In the genomic region with DNA sequence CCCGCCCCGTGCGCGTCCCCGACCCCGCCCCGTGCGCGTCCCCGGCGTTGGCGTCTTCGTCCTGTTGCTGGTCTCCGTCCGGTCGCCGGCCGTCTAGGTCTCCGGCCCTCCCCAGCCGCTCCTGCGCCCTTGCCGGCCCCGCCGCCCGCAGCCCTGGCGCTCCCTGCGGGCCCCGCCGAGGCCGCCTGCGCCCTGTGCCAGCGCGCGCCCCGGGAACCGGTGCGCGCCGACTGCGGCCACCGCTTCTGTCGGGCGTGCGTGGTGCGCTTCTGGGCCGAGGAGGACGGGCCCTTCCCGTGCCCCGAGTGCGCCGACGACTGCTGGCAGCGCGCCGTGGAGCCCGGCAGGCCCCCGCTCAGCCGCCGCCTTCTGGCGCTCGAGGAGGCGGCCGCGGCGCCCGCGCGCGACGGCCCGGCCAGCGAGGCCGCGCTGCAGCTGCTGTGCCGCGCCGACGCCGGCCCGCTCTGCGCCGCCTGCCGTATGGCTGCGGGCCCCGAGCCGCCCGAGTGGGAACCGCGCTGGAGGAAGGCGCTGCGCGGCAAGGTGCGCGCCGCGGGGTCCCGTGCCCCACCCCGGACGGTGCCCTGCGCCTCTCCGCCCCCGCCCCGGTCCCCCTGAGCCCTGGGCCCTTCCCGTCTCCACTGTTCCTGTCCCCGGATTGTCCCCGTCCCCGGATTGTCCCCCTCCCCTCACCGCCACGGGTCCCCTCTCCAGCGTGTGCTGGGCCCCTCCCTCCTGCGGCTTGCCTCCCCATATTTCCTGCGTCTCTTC, we compare ENCODE assay signal across 8 cellular contexts. TPM values are rescaled to one million over a fixed set of nuclear protein-coding genes. Genes with fewer than 3 reads are reported as not detected.
A peak's percentile ranks its signal among the peaks of the same experiment; 100 is the strongest.
DNase-seq lines count a peak whose midpoint lies in the region; ATAC-seq and TF ChIP-seq lines count a peak whose summit lies in the region.

A gene (plus strand): TSS at position 47 of the 771 bp plus-strand sequence.

- no peaks in the 10 kb centered on the region for H3K9me3 Mint-ChIP-seq in stimulated activated naive CD8-positive, alpha-beta T cell treated with anti-CD3 and anti-CD28 coated beads, Interleukin-15, Interleukin-2, amounts not matched to agents 100 ng/mL and 50 ng/mL, for 24 hours

- H3K9ac ChIP-seq in ES-I3 (ENCODE audit: low read depth, low read length) (peak within 1 kb of the TSS; percentile 77), IMR-90 (ENCODE audit: low read depth, low read length) (peak within 1 kb of the TSS; percentile 89)

- H3K36me3 ChIP-seq in ES-I3 (ENCODE audit: insufficient read depth, low read length) = 0 out of 2 replicates have a peak, but pooled peaks cover 12% of the 10 kb centered on the region
- H3K36me3 ChIP-seq in IMR-90 (ENCODE audit: control insufficient read depth, insufficient read depth, low read length) = peaks cover 24% of the 10 kb centered on the region

- H3K4me1 Mint-ChIP-seq in stimulated activated naive CD8-positive, alpha-beta T cell treated with anti-CD3 and anti-CD28 coated beads, Interleukin-15, Interleukin-2, amounts not matched to agents 100 ng/mL and 50 ng/mL, for 24 hours (ENCODE audit: low read depth) = peaks cover 42% of the 10 kb centered on the region

- H3K27ac Mint-ChIP-seq in stimulated activated naive CD8-positive, alpha-beta T cell treated with anti-CD3 and anti-CD28 coated beads, Interleukin-15, Interleukin-2, amounts not matched to agents 100 ng/mL and 50 ng/mL, for 24 hours = peak within 1 kb of the TSS; percentile 99

- peak; percentile 18 for DNase-seq in IMR-90
- DNase-seq in activated CD4-positive, alpha-beta T cell treated with anti-CD3 and anti-CD28 coated beads, Interleukin-2, amount 50 U/mL, for 48 hours = peak; percentile 40 to 46
- DNase-seq in epithelial cell of esophagus (ENCODE audit: low read depth) = peak; percentile 24
- DNase-seq in myocyte (ENCODE audit: low read depth) = peak; percentile 32
- DNase-seq in amniotic stem cell (lab: John Stamatoyannopoulos, UW) = no peak

- H3K23ac ChIP-seq in IMR-90 (ENCODE audit: low read depth, low read length) = peak within 1 kb of the TSS; percentile 100

- POLR2A ChIA-PET in IMR-90 (lab: Charles Lee; ENCODE audit: unreplicated experiment) = interaction anchor here (0.6 kb wide), 1 partner anchor 323 kb away, joined by 22 read pairs; no protein-coding TSS in a partner anchor

- peak within 1 kb of the TSS; percentile 100 for H2BK5ac ChIP-seq in IMR-90 (ENCODE audit: low read depth, low read length, poor library complexity, severe bottlenecking)

- H3K27me3 ChIP-seq in IMR-90 (ENCODE audit: control insufficient read depth, insufficient read depth, low read length) = no peaks in the 10 kb centered on the region

- H2BK20ac ChIP-seq in IMR-90 (ENCODE audit: low read depth, low read length) = peak within 1 kb of the TSS; percentile 99

- H3K18ac ChIP-seq in IMR-90 (ENCODE audit: low read depth, low read length) = peak within 1 kb of the TSS; percentile 100

- H3K4me3 Mint-ChIP-seq in stimulated activated naive CD8-positive, alpha-beta T cell treated with anti-CD3 and anti-CD28 coated beads, Interleukin-15, Interleukin-2, amounts not matched to agents 100 ng/mL and 50 ng/mL, for 24 hours = peak within 1 kb of the TSS; percentile 95

- H4K5ac ChIP-seq in IMR-90 (ENCODE audit: low read depth, low read length) = peak within 1 kb of the TSS; percentile 98

- H3K4ac ChIP-seq in IMR-90 (ENCODE audit: low read depth, low read length) = peak within 1 kb of the TSS; percentile 99

- peak within 1 kb of the TSS; percentile 97 for H3K4me2 ChIP-seq in IMR-90 (ENCODE audit: low read depth, low read length)

- peak within 1 kb of the TSS; percentile 90 for H3K56ac ChIP-seq in IMR-90 (ENCODE audit: extremely low read depth, insufficient read depth, low read length)

- intact Hi-C loops in IMR-90 (cut with micrococcal nuclease) = no loop called here

- BruUV-seq in IMR-90 (replicated peaks; lab: Mats Ljungman, UMichigan) = no TSS peak

- peak within 1 kb of the TSS; percentile 97 for H3K27ac ChIP-seq in IMR-90 (ENCODE audit: insufficient read depth, low read length)

- H3K14ac ChIP-seq in IMR-90 (replicated peaks; ENCODE audit: low read depth, low read length) = peak within 1 kb of the TSS; percentile 99

- H3K4me3 ChIP-seq in IMR-90 (ENCODE audit: insufficient read depth, low read depth, low read length) = peak within 1 kb of the TSS; percentile 70
- H3K4me3 ChIP-seq in epithelial cell of esophagus (ENCODE audit: low read length) = peak within 1 kb of the TSS; percentile 81

- H4K91ac ChIP-seq in IMR-90 (ENCODE audit: insufficient read depth, low read depth, low read length) = peak within 1 kb of the TSS; percentile 99

- no peak for TF ChIP-seq CTCF in IMR-90 (conservative IDR thresholded peaks at IDR 0.05; ENCODE audit: low read depth, low read length)
- TF ChIP-seq CTCF in epithelial cell of esophagus (IDR thresholded peaks at IDR 0.05; ENCODE audit: insufficient read depth, low read depth, low read length, missing control alignments) = no peak

- peak within 1 kb of the TSS; percentile 56 for H2AK5ac ChIP-seq in IMR-90 (ENCODE audit: low read depth, low read length)

- H3K9me3 ChIP-seq in ES-I3 (ENCODE audit: control insufficient read depth, insufficient read depth, low read length) (no peaks in the 10 kb centered on the region), IMR-90 (ENCODE audit: control insufficient read depth, insufficient read depth, low read length) (no peaks in the 10 kb centered on the region)

- CTCF ChIA-PET in IMR-90 (lab: Yijun Ruan, JAX) = no interaction called here

- peak within 1 kb of the TSS; percentile 58; the same call in 1 of the 3 replicates for H2BK15ac ChIP-seq in IMR-90 (ENCODE audit: low read depth, low read length)

- TF ChIP-seq RAD21 in IMR-90 (IDR thresholded peaks at IDR 0.05; ENCODE audit: low read length) = no peak

- H2BK120ac ChIP-seq in IMR-90 (ENCODE audit: low read depth, low read length) = peak within 1 kb of the TSS; percentile 100

- dilution Hi-C loops in IMR-90 (cut with HindIII; ENCODE audit: low sequenced_read_pairs, unreplicated experiment) = no loop called here

- 1% methylated on average over 44 of the region's 112 CpGs; no CpG with 5 or more reads in 1 of the 2 experiments for WGBS in IMR-90 (ENCODE audit: extremely low coverage in 2 of 2, insufficient read length in 1 of 2), 2 experiments

- H2AFZ ChIP-seq in IMR-90 (replicated peaks; ENCODE audit: low read length, poor library complexity) = peak within 1 kb of the TSS; percentile 100

- peak; percentile 36 for ATAC-seq in GM21528 (IDR thresholded peaks at IDR 0.05; ENCODE audit: low FRiP score, unreplicated experiment)
- peak; percentile 86 for ATAC-seq in IMR-90 (ENCODE audit: low read depth)

- peaks cover 20% of the 10 kb centered on the region for H3K9me1 ChIP-seq in IMR-90 (ENCODE audit: insufficient read depth, low read length)

- H2AK9ac ChIP-seq in IMR-90 (replicated peaks; ENCODE audit: low read depth, low read length, poor library complexity) = peak within 1 kb of the TSS; percentile 96

- peak within 1 kb of the TSS; percentile 48 to 99 for H4K8ac ChIP-seq in IMR-90 (ENCODE audit: low read depth in 2 of 2, low read length in 2 of 2)

- peaks cover 5% of the 10 kb centered on the region for H4K20me1 ChIP-seq in IMR-90 (ENCODE audit: insufficient read depth, low read length)

- H3K4me1 ChIP-seq in ES-I3 (ENCODE audit: insufficient read depth, low read length) (peaks cover 7% of the 10 kb centered on the region; the same call in 1 of the 2 replicates), IMR-90 (ENCODE audit: control insufficient read depth, insufficient read depth, low read length) (peaks cover 18% of the 10 kb centered on the region)

- TF ChIP-seq POLR2A in IMR-90 (IDR thresholded peaks at IDR 0.05; ENCODE audit: low read depth, low read length) = no peak

- peaks cover 28 to 46% of the 10 kb centered on the region in 2 experiments for H3K79me1 ChIP-seq in IMR-90 (ENCODE audit: low read depth in 1 of 2, low read length in 2 of 2)

- H3K36me3 Mint-ChIP-seq in stimulated activated naive CD8-positive, alpha-beta T cell treated with anti-CD3 and anti-CD28 coated beads, Interleukin-15, Interleukin-2, amounts not matched to agents 100 ng/mL and 50 ng/mL, for 24 hours (ENCODE audit: low read depth) = peaks cover 23% of the 10 kb centered on the region

- no peaks in the 10 kb centered on the region for H3K27me3 Mint-ChIP-seq in stimulated activated naive CD8-positive, alpha-beta T cell treated with anti-CD3 and anti-CD28 coated beads, Interleukin-15, Interleukin-2, amounts not matched to agents 100 ng/mL and 50 ng/mL, for 24 hours

- in situ Hi-C loops in IMR-90 (cut with MboI; ENCODE audit: low sequenced_read_pairs) = no loop called here

TF ChIP-seq in IMR-90, 13 proteins besides CTCF, POLR2A, EP300 and RAD21 (continues in another document):
- TF ChIP-seq CEBPB (IDR thresholded peaks at IDR 0.05; ENCODE audit: low read depth, low read length) = no peak
- no peak for TF ChIP-seq RCOR1 (IDR thresholded peaks at IDR 0.05; ENCODE audit: insufficient replicate concordance, low read length)
- TF ChIP-seq MXI1 (IDR thresholded peaks at IDR 0.05; ENCODE audit: borderline replicate concordance, low read depth, low read length) = peak; percentile 17; the same call in 1 of the 2 replicates
- TF ChIP-seq SMC3 (IDR thresholded peaks at IDR 0.05; ENCODE audit: low read depth, low read length) = no peak
- peak; percentile 36; the same call in 1 of the 2 replicates for TF ChIP-seq MAZ (IDR thresholded peaks at IDR 0.05; ENCODE audit: borderline replicate concordance, low read depth, low read length)
- TF ChIP-seq, protein P1, sequence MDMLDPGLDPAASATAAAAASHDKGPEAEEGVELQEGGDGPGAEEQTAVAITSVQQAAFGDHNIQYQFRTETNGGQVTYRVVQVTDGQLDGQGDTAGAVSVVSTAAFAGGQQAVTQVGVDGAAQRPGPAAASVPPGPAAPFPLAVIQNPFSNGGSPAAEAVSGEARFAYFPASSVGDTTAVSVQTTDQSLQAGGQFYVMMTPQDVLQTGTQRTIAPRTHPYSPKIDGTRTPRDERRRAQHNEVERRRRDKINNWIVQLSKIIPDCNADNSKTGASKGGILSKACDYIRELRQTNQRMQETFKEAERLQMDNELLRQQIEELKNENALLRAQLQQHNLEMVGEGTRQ (IDR thresholded peaks at IDR 0.05; ENCODE audit: low read depth, low read length) = no peak

RNA-seq across cellular contexts. Expression of the gene that starts here (rescaled TPM):
- total RNA-seq in IMR-90 (2012; rRNA removed) (13.6 and 14.0 TPM in 2 replicates), myocyte (99.2 and 134 TPM in 2 replicates)
- polyA plus RNA-seq in IMR-90 (2012; rRNA removed) = 55.4 and 60.2 TPM in 2 replicates
- polyA plus RNA-seq in IMR-90 (2012; cell fraction: cytosol; rRNA removed) = 66.0 and 74.1 TPM in 2 replicates
- 23.7 and 33.7 TPM in 2 replicates for polyA plus RNA-seq in IMR-90 (2012; cell fraction: nucleus; rRNA removed; ENCODE audit: low replicate concordance)
- polyA plus RNA-seq in myocyte (2012) = 336 TPM
